ENCODE assay signal across 8 cellular contexts in the genomic region with DNA sequence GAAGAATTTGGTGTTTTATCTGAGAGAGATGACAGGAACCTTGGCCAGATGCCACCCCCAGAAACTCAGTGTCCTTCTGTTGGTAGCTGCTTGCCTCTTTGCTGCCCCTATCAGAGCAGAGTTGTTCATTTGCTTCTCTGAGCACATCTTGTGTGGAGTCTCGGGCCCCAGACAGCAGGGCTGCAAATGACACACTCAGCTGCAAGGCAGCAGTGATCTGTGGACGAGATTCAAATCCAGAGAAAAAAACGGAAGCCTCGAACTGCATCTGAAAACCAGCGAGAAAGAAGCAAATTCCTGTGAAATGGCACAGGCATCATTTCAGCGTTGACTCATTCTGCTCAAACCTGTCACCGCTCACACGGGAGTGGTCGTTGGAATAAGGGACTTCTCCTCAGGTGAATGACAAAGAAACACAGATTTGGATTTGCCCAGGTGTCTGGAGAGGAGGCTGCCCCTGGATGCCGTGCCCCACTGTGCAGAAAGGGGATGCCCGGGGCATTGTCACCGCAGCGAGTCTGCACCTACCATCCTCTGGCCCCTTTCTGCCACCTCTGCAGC.
DNase-seq lines count a peak whose midpoint lies in the region; ATAC-seq and TF ChIP-seq lines count a peak whose summit lies in the region.

No MANE protein-coding gene starts in this region.

- H3K79me2 ChIP-seq in OCI-LY1 (ENCODE audit: insufficient read depth, low read length) (no peaks in the 10 kb centered on the region), osteoblast (ENCODE audit: insufficient read depth, low read length) (no peaks in the 10 kb centered on the region)

- no peaks in the 10 kb centered on the region for H3K27me3 ChIP-seq in BLaER1 treated with 17β-estradiol and CSF1 and Interleukin-3, amounts not matched to agents 10 nM and 100 nM
- H3K27me3 ChIP-seq in OCI-LY1 (ENCODE audit: insufficient read depth, low read length) = no peaks in the 10 kb centered on the region
- no peaks in the 10 kb centered on the region for H3K27me3 ChIP-seq in osteoblast (ENCODE audit: insufficient read depth, low read length)
- H3K27me3 ChIP-seq in heart left ventricle = no peaks in the 10 kb centered on the region

- peak overlapping the region; percentile 95 to 99 (median 98) for H3K27ac ChIP-seq in BLaER1 treated with 17β-estradiol and CSF1 and Interleukin-3, amounts not matched to agents 10 nM and 100 nM
- H3K27ac ChIP-seq in OCI-LY1 (ENCODE audit: low read depth, low read length, poor library complexity, severe bottlenecking) (peak overlapping the region; percentile 100), osteoblast (ENCODE audit: low read depth, low read length) (no peak overlapping the region), heart left ventricle (peak overlapping the region in 2 of 12 donors; percentile 9 to 88)

- peaks cover 0 to 6% (median 0%) of the 10 kb centered on the region in 11 experiments; a peak in 4 of 22 replicates for H3K36me3 ChIP-seq in BLaER1 treated with 17β-estradiol and CSF1 and Interleukin-3, amounts not matched to agents 10 nM and 100 nM
- no peaks in the 10 kb centered on the region for H3K36me3 ChIP-seq in OCI-LY1 (ENCODE audit: insufficient read depth, low read length)
- no peaks in the 10 kb centered on the region for H3K36me3 ChIP-seq in osteoblast (ENCODE audit: insufficient read depth, low read length)
- H3K36me3 ChIP-seq in heart left ventricle = no peaks in the 10 kb centered on the region

- ATAC-seq in GM21717 (IDR thresholded peaks at IDR 0.05; ENCODE audit: unreplicated experiment) (peak; percentile 12), heart left ventricle (no peak)

- H3K4me1 Mint-ChIP-seq in mesothelial cell of epicardium = peaks cover 9% of the 10 kb centered on the region

- DNase-seq in activated gamma-delta T cell (lab: John Stamatoyannopoulos, UW) (peak; percentile 35), osteoblast (ENCODE audit: insufficient read length, low spot score, missing footprints) (peak; percentile 34), HUDEP-2 (lab: John Stamatoyannopoulos, UW; ENCODE audit: unreplicated experiment in 76 of 76) (no peak), mesothelial cell of epicardium (ENCODE audit: low spot score in 2 of 2, unreplicated experiment in 2 of 2) (no peak), heart left ventricle (no peak)

- H3K4me3 Mint-ChIP-seq in mesothelial cell of epicardium = no peak overlapping the region

- peaks cover 10 to 24% (median 18%) of the 10 kb centered on the region in 11 experiments; a peak in 21 of 22 replicates for H3K9me3 ChIP-seq in BLaER1 treated with 17β-estradiol and CSF1 and Interleukin-3, amounts not matched to agents 10 nM and 100 nM (replicated peaks in 1 of 11)
- H3K9me3 ChIP-seq in OCI-LY1 (ENCODE audit: low read length) = no peaks in the 10 kb centered on the region
- H3K9me3 ChIP-seq in osteoblast (ENCODE audit: low read depth, low read length) = no peaks in the 10 kb centered on the region
- no peaks in the 10 kb centered on the region for H3K9me3 ChIP-seq in heart left ventricle

- H3K4me3 ChIP-seq in BLaER1 treated with 17β-estradiol and CSF1 and Interleukin-3, amounts not matched to agents 10 nM and 100 nM = peak overlapping the region; percentile 18 to 64 (median 50); a peak in 18 of 20 replicates
- H3K4me3 ChIP-seq in OCI-LY1 (ENCODE audit: low read depth, low read length, poor library complexity, severe bottlenecking) = peak overlapping the region; percentile 61
- peak overlapping the region; percentile 2 for H3K4me3 ChIP-seq in osteoblast (ENCODE audit: insufficient read depth, low read length)
- H3K4me3 ChIP-seq in heart left ventricle = peak overlapping the region in 1 of 12 donors; percentile 17

- TF ChIP-seq POLR2A in heart left ventricle (IDR thresholded peaks at IDR 0.05) = no peak

- peaks cover 9% of the 10 kb centered on the region for H3F3A ChIP-seq in OCI-LY1 (ENCODE audit: insufficient read depth, low read length)

- no peaks in the 10 kb centered on the region for H3K9me2 ChIP-seq in OCI-LY1 (ENCODE audit: low read depth, low read length)

- no peak overlapping the region for H3K27ac Mint-ChIP-seq in mesothelial cell of epicardium

- H3K4me1 ChIP-seq in BLaER1 treated with 17β-estradiol and CSF1 and Interleukin-3, amounts not matched to agents 10 nM and 100 nM = peaks cover 47 to 90% (median 58%) of the 10 kb centered on the region in 10 experiments
- H3K4me1 ChIP-seq in OCI-LY1 (ENCODE audit: insufficient read depth, low read length, severe bottlenecking) = peaks cover 64% of the 10 kb centered on the region
- peaks cover 13% of the 10 kb centered on the region for H3K4me1 ChIP-seq in osteoblast (ENCODE audit: insufficient read depth, low read length)
- H3K4me1 ChIP-seq in heart left ventricle = peaks cover 0 to 24% (median 0%) of the 10 kb centered on the region in 12 donors

- no peaks in the 10 kb centered on the region for H4K20me1 ChIP-seq in BLaER1 treated with 17β-estradiol and CSF1 and Interleukin-3, amounts not matched to agents 10 nM and 100 nM
- H4K20me1 ChIP-seq in OCI-LY1 (ENCODE audit: insufficient read depth, low read length) (no peaks in the 10 kb centered on the region), osteoblast (ENCODE audit: insufficient read depth, low read length) (no peaks in the 10 kb centered on the region)

- WGBS in heart left ventricle, 4 donors = 68 to 72% (median 71%) methylated on average over 13 of the region's 13 CpGs

- H2AFZ ChIP-seq in OCI-LY1 (ENCODE audit: low read length) = no peak overlapping the region
- peak overlapping the region; percentile 75 for H2AFZ ChIP-seq in osteoblast (ENCODE audit: low read length)

- H3K9me3 Mint-ChIP-seq in mesothelial cell of epicardium = peaks cover 6% of the 10 kb centered on the region

- TF ChIP-seq CTCF in OCI-LY1 (IDR thresholded peaks at IDR 0.05; ENCODE audit: low read length) (peak; percentile 24; the same call in 1 of the 2 replicates), osteoblast (IDR thresholded peaks at IDR 0.05; ENCODE audit: extremely low read depth, low read depth, low read length) (no peak), mesothelial cell of epicardium (IDR thresholded peaks at IDR 0.05; ENCODE audit: unreplicated experiment) (no peak), heart left ventricle (IDR thresholded peaks at IDR 0.05) (no peak)

- peak overlapping the region; percentile 79 to 97 (median 89) for H3K4me2 ChIP-seq in BLaER1 treated with 17β-estradiol and CSF1 and Interleukin-3, amounts not matched to agents 10 nM and 100 nM
- H3K4me2 ChIP-seq in OCI-LY1 (ENCODE audit: low read length) = peak overlapping the region; percentile 96
- H3K4me2 ChIP-seq in osteoblast (ENCODE audit: insufficient read depth, low read length) = peak overlapping the region; percentile 43

- intact Hi-C loops in heart left ventricle (cut with DNase I) = no loop called here

- peak overlapping the region; percentile 83 to 91 (median 87) for H3K9ac ChIP-seq in BLaER1 treated with 17β-estradiol and CSF1 and Interleukin-3, amounts not matched to agents 10 nM and 100 nM
- peak overlapping the region; percentile 95 for H3K9ac ChIP-seq in OCI-LY1 (ENCODE audit: low read length)

- no peaks in the 10 kb centered on the region for H3K36me3 Mint-ChIP-seq in mesothelial cell of epicardium

- no peaks in the 10 kb centered on the region for H3K27me3 Mint-ChIP-seq in mesothelial cell of epicardium (ENCODE audit: low read depth)

Comparison
In these comparisons a context has a peak if more than half of its experiments do, and no peak if none do; other contexts are left out.
1. H3K4me2 ChIP-seq: peak in every context shown above with its lines; median percentile 96 in OCI-LY1; 89 in BLaER1 treated with 17β-estradiol and CSF1 and Interleukin-3, amounts not matched to agents 10 nM and 100 nM; 43 in osteoblast.
2. DNase-seq: peak in activated gamma-delta T cell (single experiment) and osteoblast (single experiment); none in HUDEP-2 (0 of 76), mesothelial cell of epicardium (0 of 2) and heart left ventricle (0 of 5).